In genomic region chr2:20755132-20755800, GRCh38 we compare ENCODE assay signal across 15 cellular contexts.
DNase-seq lines count a peak whose midpoint lies in the region; ATAC-seq, FAIRE-seq and TF ChIP-seq lines count a peak whose summit lies in the region.
"Had no signal": no experiment of that assay in that cellular context is flagged by ENCODE, and none has a peak within 500 bp of the region (broad histone marks: within the 10 kb centered on the region; RNA-seq: fewer than 3 reads in every experiment).

No MANE protein-coding gene starts in this region.

- no peak for TF ChIP-seq EP300 in HepG2 (IDR thresholded peaks at IDR 0.05; ENCODE audit: low read depth in 2 of 2, low read length in 2 of 2)
- TF ChIP-seq EP300 in HepG2 (CRISPR knock-in tag; IDR thresholded peaks at IDR 0.05; ENCODE audit: borderline replicate concordance), result no peak

- H3K79me2 ChIP-seq in HepG2 (ENCODE audit: insufficient read depth, low read length) (no peaks in the 10 kb centered on the region), osteoblast (ENCODE audit: insufficient read depth, low read length) (no peaks in the 10 kb centered on the region)

- CTCF ChIA-PET in HepG2 (lab: Yijun Ruan, JAX; ENCODE audit: low intra/inter-chr PET ratio, low total read pairs), result interaction anchor here (1.2 to 1.5 kb wide), 2 partner anchors 73 to 94 kb away, joined by 3 read pairs; no protein-coding TSS in a partner anchor

- H3K9me3 ChIP-seq in BE2C (no peaks in the 10 kb centered on the region), HepG2 (ENCODE audit: low read length) (peaks cover 6% of the 10 kb centered on the region; the same call in 1 of the 2 replicates), osteoblast (ENCODE audit: low read depth, low read length) (no peaks in the 10 kb centered on the region), small intestine (ENCODE audit: control insufficient read depth, low read depth) (no peaks in the 10 kb centered on the region)
- H3K9me3 ChIP-seq: transverse colon had no signal

- peaks cover 2% of the 10 kb centered on the region for H3K27me3 Mint-ChIP-seq in endothelial cell (ENCODE audit: unreplicated experiment)

- DNase-seq in BE2C, result peak; percentile 33
- DNase-seq in NCI-H2107 treated with DMSO at 0.1 percent for 48 hours (lab: John Stamatoyannopoulos, UW; ENCODE audit: unreplicated experiment), result peak; percentile 6
- DNase-seq in brain microvascular endothelial cell, result no peak
- DNase-seq in HepG2 (ENCODE audit: low spot score), result no peak
- no peak for DNase-seq in AG08395 (ENCODE audit: low spot score)
- no peak for DNase-seq in endothelial cell (ENCODE audit: low spot score)
- no peak for DNase-seq in osteoblast (ENCODE audit: insufficient read length, low spot score, missing footprints)
- no peak for DNase-seq in small intestine
- DNase-seq: DMS79, KG1, midbrain, NCI-H1694 treated with DMSO at 0.1 percent for 48 hours, ovary, transverse colon, WERI-Rb-1 had no signal

- H3K4me3 Mint-ChIP-seq in endothelial cell (ENCODE audit: unreplicated experiment), result no peak overlapping the region

- ATAC-seq in HepG2, result peak; percentile 36; the same call in 2 of the 3 replicates

- intact Hi-C loops in HepG2 (cut with micrococcal nuclease; ENCODE audit: unreplicated experiment), result loop anchor here (5.0 kb wide), 1 partner anchor 78 kb away; no protein-coding TSS in a partner anchor

- no peaks in the 10 kb centered on the region for H4K20me1 ChIP-seq in HepG2 (ENCODE audit: insufficient read depth, low read length)
- H4K20me1 ChIP-seq in osteoblast (ENCODE audit: insufficient read depth, low read length), result no peaks in the 10 kb centered on the region

- H3K36me3 Mint-ChIP-seq in endothelial cell (ENCODE audit: low read depth, unreplicated experiment), result peaks cover 5% of the 10 kb centered on the region

- no peak overlapping the region for H3K4me3 ChIP-seq in BE2C (ENCODE audit: low read depth, low read length)
- H3K4me3 ChIP-seq in brain microvascular endothelial cell (ENCODE audit: low read depth, low read length), result no peak overlapping the region
- H3K4me3 ChIP-seq in HepG2 (replicated peaks in 1 of 3; ENCODE audit: insufficient read depth in 1 of 3, low read depth in 2 of 3, low read length in 3 of 3), result no peak overlapping the region
- no peak overlapping the region for H3K4me3 ChIP-seq in osteoblast (ENCODE audit: insufficient read depth, low read length)
- H3K4me3 ChIP-seq in small intestine (ENCODE audit: low read depth in 1 of 2, low read length in 2 of 2), result no peak overlapping the region
- H3K4me3 ChIP-seq: ovary, transverse colon had no signal

- peaks cover 2% of the 10 kb centered on the region for H3K4me1 Mint-ChIP-seq in endothelial cell (ENCODE audit: unreplicated experiment)

- POLR2A ChIA-PET in HepG2 (lab: Yijun Ruan, JAX), result no interaction called here

- TF ChIP-seq RAD21 in HepG2 (CRISPR knock-in tag; IDR thresholded peaks at IDR 0.05), result no peak

- H3K9me3 Mint-ChIP-seq in endothelial cell (ENCODE audit: unreplicated experiment), result no peaks in the 10 kb centered on the region

- H3K27ac Mint-ChIP-seq in endothelial cell (ENCODE audit: unreplicated experiment), result no peak overlapping the region

- TF ChIP-seq POLR2A in HepG2 (IDR thresholded peaks at IDR 0.05; ENCODE audit: insufficient read depth in 1 of 2, low read depth in 2 of 2, low read length in 2 of 2), result no peak

- H3K27me3 ChIP-seq in BE2C (no peaks in the 10 kb centered on the region), brain microvascular endothelial cell (replicated peaks) (no peaks in the 10 kb centered on the region), HepG2 (ENCODE audit: control insufficient read depth in 1 of 2, insufficient read depth in 2 of 2, low read length in 2 of 2) (no peaks in the 10 kb centered on the region), osteoblast (ENCODE audit: insufficient read depth, low read length) (no peaks in the 10 kb centered on the region), small intestine (ENCODE audit: control insufficient read depth in 2 of 2, insufficient read depth in 2 of 2, low read length in 2 of 2) (no peaks in the 10 kb centered on the region)
- H3K27me3 ChIP-seq: ovary, transverse colon had no signal

- H3K36me3 ChIP-seq in BE2C (no peaks in the 10 kb centered on the region), brain microvascular endothelial cell (replicated peaks) (no peaks in the 10 kb centered on the region), HepG2 (replicated peaks in 1 of 2; ENCODE audit: control insufficient read depth in 1 of 2, insufficient read depth in 2 of 2, low read length in 2 of 2) (peaks cover 4 to 19% of the 10 kb centered on the region in 2 experiments; a peak in 3 of 5 replicates), osteoblast (ENCODE audit: insufficient read depth, low read length) (no peaks in the 10 kb centered on the region), small intestine (ENCODE audit: control insufficient read depth in 2 of 2, insufficient read depth in 2 of 2, low read length in 2 of 2) (peaks cover 2 to 3% of the 10 kb centered on the region in 2 donors)
- H3K36me3 ChIP-seq: ovary, WERI-Rb-1 had no signal

- H2AFZ ChIP-seq in HepG2 (ENCODE audit: low read length) (no peak overlapping the region), osteoblast (ENCODE audit: low read length) (no peak overlapping the region)

- TF ChIP-seq CTCF in BE2C (IDR thresholded peaks at IDR 0.05; ENCODE audit: low read depth, low read length), result peak; percentile 26
- TF ChIP-seq CTCF in brain microvascular endothelial cell (IDR thresholded peaks at IDR 0.05; ENCODE audit: low read depth, low read length, missing control alignments), result peak; percentile 31
- peak; percentile 26; the same call in 1 of the 2 replicates for TF ChIP-seq CTCF in HepG2 (CRISPR knock-in tag; IDR thresholded peaks at IDR 0.05)
- TF ChIP-seq CTCF in endothelial cell (IDR thresholded peaks at IDR 0.05; ENCODE audit: unreplicated experiment), result no peak
- TF ChIP-seq CTCF in osteoblast (IDR thresholded peaks at IDR 0.05; ENCODE audit: extremely low read depth, low read depth, low read length), result no peak

- in situ Hi-C loops in brain microvascular endothelial cell (cut with HindIII; ENCODE audit: low pct_ligation_motif_present, low sequenced_read_pairs), result no loop called here
- in situ Hi-C loops in HepG2 (cut with HindIII; ENCODE audit: extremely low pct_ligation_motif_present, low pct_unique_long_range_greater_than_20kb), result no loop called here

- FAIRE-seq in HepG2 (lab: Jason Lieb, UNC) (no peak), small intestine (lab: Jason Lieb, UNC) (no peak)

- no peak overlapping the region for H3K9ac ChIP-seq in HepG2 (ENCODE audit: insufficient read depth, low read depth, low read length)

- 0 out of 2 replicates have a peak, but pooled peaks cover 3% of the 10 kb centered on the region for H3K4me1 ChIP-seq in BE2C
- H3K4me1 ChIP-seq in HepG2 (ENCODE audit: insufficient read depth, low read length), result peaks cover 11% of the 10 kb centered on the region
- no peaks in the 10 kb centered on the region for H3K4me1 ChIP-seq in osteoblast (ENCODE audit: insufficient read depth, low read length)
- H3K4me1 ChIP-seq in small intestine (ENCODE audit: control insufficient read depth in 2 of 2, insufficient read depth in 1 of 2, low read depth in 1 of 2, low read length in 1 of 2), result no peaks in the 10 kb centered on the region
- H3K4me1 ChIP-seq: transverse colon had no signal

- H3K4me2 ChIP-seq in HepG2 (ENCODE audit: low read depth, low read length), result no peak overlapping the region
- H3K4me2 ChIP-seq in osteoblast (ENCODE audit: insufficient read depth, low read length), result no peak overlapping the region

- H3K27ac ChIP-seq in brain microvascular endothelial cell (no peak overlapping the region), HepG2 (ENCODE audit: extremely low read length, insufficient read depth, low read length) (no peak overlapping the region), osteoblast (ENCODE audit: low read depth, low read length) (no peak overlapping the region), small intestine (ENCODE audit: low read depth in 1 of 2, low read length in 1 of 2) (no peak overlapping the region)
- H3K27ac ChIP-seq: ovary, transverse colon, WERI-Rb-1 had no signal

- BruUV-seq in HepG2 (replicated peaks; lab: Mats Ljungman, UMichigan), result no TSS peak

TF ChIP-seq in HepG2, 621 proteins besides CTCF, POLR2A, EP300 and RAD21:
- TF ChIP-seq GPBP1L1 (CRISPR knock-in tag; IDR thresholded peaks at IDR 0.05), result no peak
- peak; percentile 45 for TF ChIP-seq STAG1 (CRISPR knock-in tag; IDR thresholded peaks at IDR 0.05)
- TF ChIP-seq KDM5A (IDR thresholded peaks at IDR 0.05; ENCODE audit: borderline replicate concordance, low read length), result no peak
- TF ChIP-seq ZNF143 (CRISPR knock-in tag; IDR thresholded peaks at IDR 0.05), result no peak
- no peak for TF ChIP-seq TOE1 (CRISPR knock-in tag; IDR thresholded peaks at IDR 0.05)
- no peak for TF ChIP-seq FLYWCH1 (CRISPR knock-in tag; IDR thresholded peaks at IDR 0.05)
- TF ChIP-seq MXD4 (CRISPR knock-in tag; IDR thresholded peaks at IDR 0.05), result no peak

Comparison
In these comparisons a context has a peak if more than half of its experiments do, and no peak if none do; other contexts are left out.
1. DNase-seq: peak in BE2C (single experiment) and NCI-H2107 treated with DMSO at 0.1 percent for 48 hours (single experiment); none in brain microvascular endothelial cell (single experiment), HepG2 (single experiment), AG08395 (single experiment), endothelial cell (single experiment), osteoblast (single experiment) and small intestine (single experiment).
2. CTCF ChIP-seq: peak in BE2C (single experiment), brain microvascular endothelial cell (single experiment) and HepG2 (single experiment); none in endothelial cell (single experiment) and osteoblast (single experiment).